10 cellular contexts compared by ENCODE assay signal in genomic region chr7:66500087-66500486, GRCh38.
DNase-seq lines count a peak whose midpoint lies in the region; ATAC-seq and TF ChIP-seq lines count a peak whose summit lies in the region.
"Had no signal": no experiment of that assay in that cellular context is flagged by ENCODE, and none has a peak within 500 bp of the region (broad histone marks: within the 10 kb centered on the region; RNA-seq: fewer than 3 reads in every experiment).

No MANE protein-coding gene starts in this region.

- no peaks in the 10 kb centered on the region for H3K79me2 ChIP-seq in GM23338 (replicated peaks; ENCODE audit: insufficient read depth)

- H3K27me3 ChIP-seq in GM23338 (ENCODE audit: insufficient read depth): no peaks in the 10 kb centered on the region
- no peaks in the 10 kb centered on the region for H3K27me3 ChIP-seq in SJCRH30
- H3K27me3 ChIP-seq: right atrium auricular region had no signal

- no peaks in the 10 kb centered on the region for H3F3A ChIP-seq in GM23338 (replicated peaks; ENCODE audit: low read depth)

- TF ChIP-seq CTCF in GM23338 (conservative IDR thresholded peaks at IDR 0.05; ENCODE audit: low read depth in 2 of 2): no peak
- TF ChIP-seq CTCF in GM10248 (IDR thresholded peaks at IDR 0.05; ENCODE audit: control extremely low read depth, extremely low read depth, low read depth, missing control alignments): no peak

- H3K4me1 ChIP-seq in GM23338 (ENCODE audit: insufficient read depth): no peaks in the 10 kb centered on the region
- no peaks in the 10 kb centered on the region for H3K4me1 ChIP-seq in SJCRH30
- H3K4me1 ChIP-seq: right atrium auricular region had no signal

- no peaks in the 10 kb centered on the region for H3K9me3 ChIP-seq in SJCRH30 (replicated peaks)
- H3K9me3 ChIP-seq: right atrium auricular region had no signal

- peaks cover 6% of the 10 kb centered on the region; the same call in 1 of the 3 replicates for H3K36me3 Mint-ChIP-seq in GM23338 (ENCODE audit: low read depth)

- no peak overlapping the region for H3K27ac ChIP-seq in GM23338 (ENCODE audit: low read depth)
- no peak overlapping the region for H3K27ac ChIP-seq in SJCRH30
- H3K27ac ChIP-seq: C4-2B, PC-9, right atrium auricular region had no signal

- H3K4me1 Mint-ChIP-seq in GM23338: peaks cover 4% of the 10 kb centered on the region

- H2AFZ ChIP-seq in GM23338: no peak overlapping the region
- H2AFZ ChIP-seq: PC-9 had no signal

- CTCF ChIA-PET in GM10248 (lab: Yijun Ruan, JAX): no interaction called here

- no peaks in the 10 kb centered on the region for H3K9me2 ChIP-seq in GM23338 (ENCODE audit: insufficient read depth)

- H3K4me3 Mint-ChIP-seq in GM23338: no peak overlapping the region

- no peak overlapping the region; the same call in 1 of the 2 replicates for H3K27ac Mint-ChIP-seq in GM23338

- H4K20me1 ChIP-seq in GM23338 (replicated peaks; ENCODE audit: insufficient read depth): no peaks in the 10 kb centered on the region

- peaks cover 8% of the 10 kb centered on the region for H3K27me3 Mint-ChIP-seq in GM23338 (ENCODE audit: insufficient read depth, low read depth, poor library complexity)

- POLR2A ChIA-PET in GM10248 (lab: Yijun Ruan, JAX): no interaction called here

- no peak overlapping the region for H3K4me3 ChIP-seq in GM23338
- 0 out of 2 replicates have a peak overlapping the region, but pooled peaks have one; percentile 7 for H3K4me3 ChIP-seq in SJCRH30
- H3K4me3 ChIP-seq: PC-9, right atrium auricular region had no signal

- DNase-seq in CD1c-positive myeloid dendritic cell (ENCODE audit: extremely low spot score) (peak; percentile 56), GM23338 (ENCODE audit: low spot score) (peak; percentile 33), SJCRH30 (peak; percentile 51 to 65), left kidney (ENCODE audit: low read depth, low spot score) (peak; percentile 40), dedifferentiated amniotic fluid mesenchymal stem cell (ENCODE audit: extremely low spot score) (no peak), GM10248 (ENCODE audit: extremely low spot score) (no peak)

- no peaks in the 10 kb centered on the region for H3K36me3 ChIP-seq in GM23338 (ENCODE audit: insufficient read depth)
- no peaks in the 10 kb centered on the region for H3K36me3 ChIP-seq in SJCRH30
- H3K36me3 ChIP-seq: right atrium auricular region had no signal

- H3K9me3 Mint-ChIP-seq in GM23338: no peaks in the 10 kb centered on the region

- peak; percentile 28; the same call in 2 of the 3 replicates for ATAC-seq in GM23338
- ATAC-seq in HG03565 (IDR thresholded peaks at IDR 0.05; ENCODE audit: unreplicated experiment): no peak

- no peak overlapping the region for H3K4me2 ChIP-seq in GM23338
- H3K4me2 ChIP-seq: PC-9 had no signal

TF ChIP-seq in GM23338, 12 proteins besides CTCF, POLR2A, EP300 and RAD21:
- TF ChIP-seq ETS1 (IDR thresholded peaks at IDR 0.05) (no peak), ZNF462 (CRISPR knock-in tag; IDR thresholded peaks at IDR 0.05) (no peak), ZNF114 (CRISPR knock-in tag; IDR thresholded peaks at IDR 0.05) (no peak), CREB1 (CRISPR knock-in tag; IDR thresholded peaks at IDR 0.05; ENCODE audit: low read depth) (no peak), REST (IDR thresholded peaks at IDR 0.05; ENCODE audit: unreplicated experiment) (no peak)

Comparison
In these comparisons a context has a peak if more than half of its experiments do, and no peak if none do; other contexts are left out.
1. DNase-seq: peak in CD1c-positive myeloid dendritic cell (single experiment), GM23338 (single experiment), SJCRH30 (2 of 2) and left kidney (single experiment); none in dedifferentiated amniotic fluid mesenchymal stem cell (single experiment) and GM10248 (single experiment).